ENCODE assay signal across 8 cellular contexts in the genomic region with DNA sequence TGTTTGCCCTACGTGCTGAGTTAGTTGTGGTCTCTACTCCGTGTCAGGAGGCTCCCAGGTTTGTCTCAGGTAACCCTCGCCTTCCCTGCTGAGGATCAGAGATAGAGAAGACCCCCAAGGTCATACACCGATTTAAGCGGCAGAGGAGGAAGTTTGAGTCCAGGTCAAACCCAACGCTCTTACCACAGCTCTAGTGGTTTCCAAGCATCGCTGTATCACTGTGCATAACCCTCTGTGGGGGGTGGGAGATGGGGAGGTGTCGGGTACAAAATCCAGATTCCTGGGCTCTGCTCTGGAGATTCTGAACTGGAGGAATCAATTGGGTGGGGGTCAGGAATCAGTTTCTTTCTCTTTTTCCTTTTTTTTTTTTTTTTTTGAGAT. TPM values are rescaled to one million over a fixed set of nuclear protein-coding genes. Genes with fewer than 3 reads are reported as not detected.
DNase-seq lines count a peak whose midpoint lies in the region; ATAC-seq and TF ChIP-seq lines count a peak whose summit lies in the region.

No MANE protein-coding gene starts in this region.

- ATAC-seq in GM23338 = no peak
- no peak for ATAC-seq in Panc1
- ATAC-seq in GM21526 (IDR thresholded peaks at IDR 0.05; ENCODE audit: low FRiP score, unreplicated experiment) = no peak
- no peak for ATAC-seq in GM21737 (IDR thresholded peaks at IDR 0.05; ENCODE audit: unreplicated experiment)
- ATAC-seq in HG03442 (IDR thresholded peaks at IDR 0.05; ENCODE audit: unreplicated experiment) = no peak

- no peaks in the 10 kb centered on the region for H3K9me3 ChIP-seq in Panc1 (ENCODE audit: control insufficient read depth, insufficient read depth, low read depth, low read length)
- H3K9me3 ChIP-seq in esophagus (ENCODE audit: control insufficient read depth in 2 of 2, insufficient read depth in 1 of 2, low read depth in 1 of 2, low read length in 1 of 2) = no peaks in the 10 kb centered on the region
- no peaks in the 10 kb centered on the region for H3K9me3 ChIP-seq in sigmoid colon

- peak overlapping the region; percentile 73; the same call in 1 of the 2 replicates for H3K27ac Mint-ChIP-seq in GM23338

- POLR2A ChIA-PET in Panc1 (lab: Charles Lee) = interaction anchor here (0.7 kb wide), 1 partner anchor 10 kb away, joined by 5 read pairs; no protein-coding TSS in a partner anchor

- intact Hi-C loops in Panc1 (cut with micrococcal nuclease; ENCODE audit: unreplicated experiment) (no loop called here), sigmoid colon (cut with DNase I) (no loop called here)

- H3K36me3 ChIP-seq in GM23338 (ENCODE audit: insufficient read depth) (no peaks in the 10 kb centered on the region), Panc1 (ENCODE audit: control insufficient read depth, insufficient read depth, low read length) (no peaks in the 10 kb centered on the region; the same call in 1 of the 2 replicates), esophagus (ENCODE audit: control insufficient read depth in 2 of 2, insufficient read depth in 2 of 2, low read length in 1 of 2) (no peaks in the 10 kb centered on the region), sigmoid colon (no peaks in the 10 kb centered on the region)

- peaks cover 23% of the 10 kb centered on the region for H3K4me1 Mint-ChIP-seq in GM23338

- no peaks in the 10 kb centered on the region for H3K9me2 ChIP-seq in GM23338 (ENCODE audit: insufficient read depth)

- H3K36me3 Mint-ChIP-seq in GM23338 (ENCODE audit: low read depth) = peaks cover 3% of the 10 kb centered on the region; the same call in 1 of the 3 replicates

- no peak for TF ChIP-seq CTCF in GM23338 (conservative IDR thresholded peaks at IDR 0.05; ENCODE audit: low read depth in 2 of 2)
- no peak for TF ChIP-seq CTCF in Panc1 (IDR thresholded peaks at IDR 0.05)
- TF ChIP-seq CTCF in sigmoid colon (IDR thresholded peaks at IDR 0.05) = no peak

- peak overlapping the region; percentile 83 for H3K4me3 Mint-ChIP-seq in GM23338

- 9 to 10% methylated on average over 8 of the region's 8 CpGs for whole genome bisulfite sequencing in esophagus, 2 donors
- WGBS in sigmoid colon, 2 donors = 4 to 5% methylated on average over 8 of the region's 8 CpGs

- in situ Hi-C loops in Panc1 (cut with HindIII; ENCODE audit: low pct_unique_long_range_greater_than_20kb, low sequenced_read_pairs) (no loop called here), G401 (cut with HindIII; ENCODE audit: low sequenced_read_pairs) (no loop called here)

- no peak for DNase-seq in GM23338 (ENCODE audit: low spot score)
- DNase-seq in Panc1 (ENCODE audit: low read depth, low spot score) = no peak
- DNase-seq in sigmoid colon = no peak
- no peak for DNase-seq in G401 (ENCODE audit: low spot score)

- H3K4me1 ChIP-seq in GM23338 (ENCODE audit: insufficient read depth) (peaks cover 17% of the 10 kb centered on the region; the same call in 1 of the 2 replicates), Panc1 (ENCODE audit: control insufficient read depth, insufficient read depth, low read length) (peaks cover 49% of the 10 kb centered on the region), esophagus (ENCODE audit: control insufficient read depth in 2 of 2, insufficient read depth in 2 of 2, low read length in 1 of 2) (peaks cover 3 to 36% of the 10 kb centered on the region in 2 donors), sigmoid colon (peaks cover 0 to 75% (median 61%) of the 10 kb centered on the region in 4 donors)

- H3K27me3 Mint-ChIP-seq in GM23338 (ENCODE audit: insufficient read depth, low read depth, poor library complexity) = peaks cover 27% of the 10 kb centered on the region

- CTCF ChIA-PET in Panc1 (lab: Charles Lee) = no interaction called here

- no peaks in the 10 kb centered on the region for H3K9me3 Mint-ChIP-seq in GM23338

- H3K27ac ChIP-seq in GM23338 (ENCODE audit: low read depth) (peak overlapping the region; percentile 80; the same call in 1 of the 2 replicates), Panc1 (ENCODE audit: low read length) (peak overlapping the region; percentile 87), esophagus (ENCODE audit: low read depth in 2 of 2, low read length in 1 of 2) (peak overlapping the region; percentile 93 to 95), sigmoid colon (peak overlapping the region; percentile 95 to 98 (median 96))

- H3K27me3 ChIP-seq in GM23338 (ENCODE audit: insufficient read depth) = peaks cover 23% of the 10 kb centered on the region; the same call in 1 of the 2 replicates
- no peaks in the 10 kb centered on the region for H3K27me3 ChIP-seq in Panc1 (ENCODE audit: control insufficient read depth, insufficient read depth, low read length)
- H3K27me3 ChIP-seq in esophagus (ENCODE audit: control insufficient read depth in 1 of 2, insufficient read depth in 2 of 2, low read length in 2 of 2) = no peaks in the 10 kb centered on the region
- H3K27me3 ChIP-seq in sigmoid colon = no peaks in the 10 kb centered on the region

- H3K4me2 ChIP-seq in GM23338 = peak overlapping the region; percentile 96

- peaks cover 4% of the 10 kb centered on the region; the same call in 1 of the 2 replicates for H3K79me2 ChIP-seq in GM23338 (replicated peaks; ENCODE audit: insufficient read depth)

- H4K20me1 ChIP-seq in GM23338 (replicated peaks; ENCODE audit: insufficient read depth) = no peaks in the 10 kb centered on the region

- peak overlapping the region; percentile 76; the same call in 1 of the 2 replicates for H2AFZ ChIP-seq in GM23338

- TSS peak; percentile 62 for BruUV-seq in Panc1 (replicated peaks; lab: Mats Ljungman, UMichigan)

- H3F3A ChIP-seq in GM23338 (replicated peaks; ENCODE audit: low read depth) = peaks cover 22% of the 10 kb centered on the region

- TF ChIP-seq EP300 in sigmoid colon (IDR thresholded peaks at IDR 0.05) = no peak

- H3K4me3 ChIP-seq in GM23338 (peak overlapping the region; percentile 94), Panc1 (ENCODE audit: low read depth in 2 of 2, low read length in 2 of 2) (peak overlapping the region; percentile 68 to 79), esophagus (ENCODE audit: low read depth in 1 of 2, low read length in 2 of 2) (peak overlapping the region; percentile 58 to 89), sigmoid colon (peak overlapping the region; percentile 57 to 82 (median 76))

- TF ChIP-seq POLR2A in sigmoid colon (IDR thresholded peaks at IDR 0.05) = no peak

RNA-seq across cellular contexts. Expression of a gene that starts 0.6 kb away (rescaled TPM):
- 7.7 and 10.5 TPM in 2 replicates for total RNA-seq in GM23338 (2014; rRNA removed; shearing (Covaris generic))
- 31.0 and 34.4 TPM in 2 replicates for polyA plus RNA-seq in GM23338 (2016; fragmentation: Nextera tagmentation; extraction: Ambion mirVana)
- total RNA-seq in Panc1 (2021; ENCODE audit: unreplicated experiment) = 41.0 TPM
- 82.2 TPM for polyA plus RNA-seq in Panc1 (2012; ENCODE audit: insufficient read length)
- 10 to 100 TPM; 31.2 to 53.7 TPM for polyA plus RNA-seq in esophagus
- total RNA-seq in sigmoid colon = 10 to 100 TPM; 25.7 to 37.1 (median 28.1) TPM
- 10 to 100 TPM; 27.5 to 68.1 (median 58.3) TPM for polyA plus RNA-seq in sigmoid colon
- total RNA-seq in G401 (2014; rRNA removed; shearing (Covaris generic)) = 10.3 and 24.1 TPM in 2 replicates

RNA-seq across cellular contexts. Expression of a gene that starts 3.4 kb away (rescaled TPM):
- 24.2 and 25.8 TPM in 2 replicates for total RNA-seq in GM23338 (2014; rRNA removed; shearing (Covaris generic))
- polyA plus RNA-seq in GM23338 (2016; fragmentation: Nextera tagmentation; extraction: Ambion mirVana) (20.8 and 24.6 TPM in 2 replicates), esophagus (10 to 100 TPM; 34.6 to 48.1 TPM), sigmoid colon (10 to 100 TPM; 23.4 to 94.9 (median 42.6) TPM)
- total RNA-seq in Panc1 (2021; ENCODE audit: unreplicated experiment) (101 TPM), sigmoid colon (100 to 1,000 TPM in 2 of 4 donors, 10 to 100 TPM in 2; 76.7 to 117 (median 98.4) TPM)
- polyA plus RNA-seq in Panc1 (2012; ENCODE audit: insufficient read length) = 126 TPM
- total RNA-seq in G401 (2014; rRNA removed; shearing (Covaris generic)) = 14.6 and 27.0 TPM in 2 replicates

RNA-seq across cellular contexts. Expression of a gene that starts 4.9 kb away (rescaled TPM):
- total RNA-seq in GM23338 (2014; rRNA removed; shearing (Covaris generic)) = 35.1 and 67.0 TPM in 2 replicates
- 31.1 and 33.9 TPM in 2 replicates for polyA plus RNA-seq in GM23338 (2016; fragmentation: Nextera tagmentation; extraction: Ambion mirVana)
- 98.8 TPM for total RNA-seq in Panc1 (2021; ENCODE audit: unreplicated experiment)
- 97.3 TPM for polyA plus RNA-seq in Panc1 (2012; ENCODE audit: insufficient read length)
- polyA plus RNA-seq in esophagus = 10 to 100 TPM; 49.5 to 55.1 TPM
- 10 to 100 TPM; 41.4 to 64.8 (median 50.1) TPM for total RNA-seq in sigmoid colon
- 100 to 1,000 TPM in 2 of 3 donors, 10 to 100 TPM in 1; 91.3 to 130 (median 116) TPM for polyA plus RNA-seq in sigmoid colon
- 33.3 and 34.2 TPM in 2 replicates for total RNA-seq in G401 (2014; rRNA removed; shearing (Covaris generic))

RNA-seq across cellular contexts. Expression of a gene that starts 5.0 kb away (rescaled TPM):
- total RNA-seq in GM23338 (2014; rRNA removed; shearing (Covaris generic)) = 36.9 and 40.6 TPM in 2 replicates
- polyA plus RNA-seq in GM23338 (2016; fragmentation: Nextera tagmentation; extraction: Ambion mirVana) (52.2 and 55.7 TPM in 2 replicates), esophagus (10 to 100 TPM; 44.9 to 61.1 TPM), sigmoid colon (10 to 100 TPM; 70.8 to 82.8 (median 82.3) TPM)
- total RNA-seq in Panc1 (2021; ENCODE audit: unreplicated experiment) (66.1 TPM), sigmoid colon (10 to 100 TPM; 45.7 to 80.6 (median 62.9) TPM)
- polyA plus RNA-seq in Panc1 (2012; ENCODE audit: insufficient read length) = 91.3 TPM
- total RNA-seq in G401 (2014; rRNA removed; shearing (Covaris generic)) = 28.9 and 46.2 TPM in 2 replicates

RNA-seq across cellular contexts. Expression of a gene that starts 9.9 kb away (rescaled TPM):
- 31.4 and 35.0 TPM in 2 replicates for total RNA-seq in GM23338 (2014; rRNA removed; shearing (Covaris generic))
- polyA plus RNA-seq in GM23338 (2016; fragmentation: Nextera tagmentation; extraction: Ambion mirVana) (201 and 221 TPM in 2 replicates), esophagus (100 to 1,000 TPM; 119 to 202 TPM), sigmoid colon (100 to 1,000 TPM in 2 of 3 donors, 10 to 100 TPM in 1; 97.3 to 213 (median 116) TPM)
- total RNA-seq in Panc1 (2021; ENCODE audit: unreplicated experiment) (71.8 TPM), sigmoid colon (10 to 100 TPM; 49.2 to 70.5 (median 51.3) TPM)
- 182 TPM for polyA plus RNA-seq in Panc1 (2012; ENCODE audit: insufficient read length)
- 20.6 and 27.8 TPM in 2 replicates for total RNA-seq in G401 (2014; rRNA removed; shearing (Covaris generic))
